Comparison of ENCODE assay signal across 9 cellular contexts in genomic region chr2:219434718-219435525, GRCh38. TPM values are rescaled to one million over a fixed set of nuclear protein-coding genes. Genes with fewer than 3 reads are reported as not detected.
A peak's percentile ranks its signal among the peaks of the same experiment; 100 is the strongest.
DNase-seq lines count a peak whose midpoint lies in the region; ATAC-seq and TF ChIP-seq lines count a peak whose summit lies in the region.
"Had no signal": no experiment of that assay in that cellular context is flagged by ENCODE, and none has a peak within 500 bp of the region (broad histone marks: within the 10 kb centered on the region; RNA-seq: fewer than 3 reads in every experiment).

Gene SPEG (plus strand): TSS chr2:219434843. CDS start chr2:219434978, 135 bp downstream.

- H4K20me1 ChIP-seq in mammary epithelial cell (ENCODE audit: insufficient read depth, low read length): no peaks in the 10 kb centered on the region

- no peak for TF ChIP-seq POLR2A in sigmoid colon (IDR thresholded peaks at IDR 0.05)

- no peak within 1 kb of the TSS for H3K4me3 ChIP-seq in mammary epithelial cell (replicated peaks in 1 of 3; ENCODE audit: insufficient read depth in 1 of 3, low read depth in 2 of 3, low read length in 3 of 3)
- H3K4me3 ChIP-seq in sigmoid colon: peak within 1 kb of the TSS; percentile 19 to 53 (median 46)

- H3K27me3 ChIP-seq in mammary epithelial cell (ENCODE audit: insufficient read depth, low read length) (no peaks in the 10 kb centered on the region), sigmoid colon (peaks cover 0 to 13% (median 9%) of the 10 kb centered on the region in 3 donors)

- peaks cover 6% of the 10 kb centered on the region for H3K4me1 ChIP-seq in mammary epithelial cell (ENCODE audit: insufficient read depth, low read length)
- H3K4me1 ChIP-seq in sigmoid colon: peaks cover 0 to 73% (median 70%) of the 10 kb centered on the region in 4 donors

- H3K27ac ChIP-seq in mammary epithelial cell (ENCODE audit: insufficient read depth, low read depth, low read length) (no peak within 1 kb of the TSS), sigmoid colon (peak within 1 kb of the TSS; percentile 96 to 99 (median 99))

- in situ Hi-C loops in mammary epithelial cell (cut with MboI; ENCODE audit: low sequenced_read_pairs in 2 of 2): no loop called here

- no peak within 1 kb of the TSS for H2AFZ ChIP-seq in mammary epithelial cell (ENCODE audit: low read depth, low read length)

- dilution Hi-C loops in mammary epithelial cell (cut with HindIII; ENCODE audit: low sequenced_read_pairs): no loop called here

- DNase-seq in HT1080 (ENCODE audit: low read depth) (no peak), mammary epithelial cell (no peak), islet precursor cell (peak; percentile 60), sigmoid colon (peak; percentile 67), hippocampal formation (lab: John Stamatoyannopoulos, UW) (no peak), middle frontal gyrus (ENCODE audit: extremely low spot score, low spot score) (no peak), T1000 (lab: John Stamatoyannopoulos, UW) (no peak)
- DNase-seq: SIG-M5 had no signal

- WGBS in mammary epithelial cell (ENCODE audit: low coverage, missing lambda C conversion rate): no CpG with 5 or more reads among the region's 77 CpGs
- 11 to 13% methylated on average over 77 of the region's 77 CpGs for WGBS in sigmoid colon, 2 donors

- intact Hi-C loops in mammary epithelial cell (cut with micrococcal nuclease) (loop anchor here (10.0 kb wide), 1 partner anchor 260 kb away; no protein-coding TSS in a partner anchor), sigmoid colon (cut with DNase I) (no loop called here)

- BruUV-seq in mammary epithelial cell (replicated peaks; lab: Mats Ljungman, UMichigan): no TSS peak

- H3K4me2 ChIP-seq in mammary epithelial cell (ENCODE audit: insufficient read depth, low read depth, low read length): no peak within 1 kb of the TSS

- H3K79me2 ChIP-seq in mammary epithelial cell (ENCODE audit: insufficient read depth, low read length): no peaks in the 10 kb centered on the region

- ATAC-seq in HG03460 (IDR thresholded peaks at IDR 0.05; ENCODE audit: unreplicated experiment): no peak

- CTCF ChIA-PET in mammary epithelial cell (lab: Charles Lee; ENCODE audit: low non-redundant PET): no interaction called here

- no peaks in the 10 kb centered on the region for H3K9me3 ChIP-seq in mammary epithelial cell (replicated peaks; ENCODE audit: insufficient read depth, low read length)
- H3K9me3 ChIP-seq in sigmoid colon: no peaks in the 10 kb centered on the region

- H3K36me3 ChIP-seq in mammary epithelial cell (ENCODE audit: insufficient read depth, low read length) (no peaks in the 10 kb centered on the region), sigmoid colon (no peaks in the 10 kb centered on the region)

- TF ChIP-seq EP300 in sigmoid colon (IDR thresholded peaks at IDR 0.05): no peak

- TF ChIP-seq CTCF in mammary epithelial cell (conservative IDR thresholded peaks at IDR 0.05 in 1 of 2, IDR thresholded peaks at IDR 0.05 in 1 of 2; ENCODE audit: extremely low read depth in 1 of 2, insufficient read depth in 1 of 2, low read depth in 1 of 2, low read length in 2 of 2) (no peak), sigmoid colon (IDR thresholded peaks at IDR 0.05) (no peak)

- H3K9ac ChIP-seq in mammary epithelial cell (ENCODE audit: insufficient read depth, low read length): no peak within 1 kb of the TSS

RNA-seq across cellular contexts. Expression of gene SPEG, which starts in this region (rescaled TPM):
- 20.6 and 23.0 TPM in 2 replicates for total RNA-seq in HT1080 (2014; rRNA removed; shearing (Covaris generic))
- polyA plus RNA-seq in HT1080 (2015; cell fraction: cytosol; rRNA removed): 11.0 and 12.6 TPM in 2 replicates
- 98.0 and 108 TPM in 2 replicates for polyA plus RNA-seq in HT1080 (2015; cell fraction: nucleus; rRNA removed)
- total RNA-seq in mammary epithelial cell (10 to 100 TPM; 47.2 to 77.6 TPM), sigmoid colon (100 to 1,000 TPM; 123 to 321 (median 194) TPM)
- polyA plus RNA-seq in mammary epithelial cell (33.4 TPM), sigmoid colon (10 to 100 TPM in 2 of 3 donors, 1 to 10 TPM in 1; 6.0 to 25.4 (median 13.4) TPM)
- polyA minus RNA-seq in mammary epithelial cell: 34.6 TPM

Comparison
In these comparisons a context has a peak if more than half of its experiments do, and no peak if none do; other contexts are left out.
1. DNase-seq: peak in islet precursor cell (single experiment) and sigmoid colon (single experiment); none in HT1080 (single experiment), mammary epithelial cell (single experiment), hippocampal formation (0 of 2), middle frontal gyrus (single experiment) and T1000 (single experiment).
2. H3K4me3 ChIP-seq: peak in sigmoid colon (4 of 4); none in mammary epithelial cell (0 of 3).